In the genomic region with DNA sequence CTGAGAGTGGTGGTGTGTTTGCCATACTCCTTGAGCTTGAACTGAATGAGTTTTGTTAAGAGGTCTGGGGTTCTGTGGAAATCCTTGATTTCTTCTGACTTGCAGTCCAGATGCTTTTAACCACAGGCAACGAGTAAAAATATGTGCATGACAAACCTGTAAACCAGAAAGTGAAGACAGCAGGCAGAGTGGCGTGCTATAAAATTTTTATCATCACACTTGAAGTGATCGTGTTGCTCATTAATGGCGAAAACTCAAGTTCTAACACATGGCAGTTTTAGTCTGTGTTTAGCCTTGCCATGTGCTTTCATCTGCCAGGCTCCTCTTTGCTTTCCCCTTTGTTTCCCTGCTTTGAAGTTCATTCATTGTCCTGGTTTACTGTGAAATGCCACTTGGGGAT, we compare ENCODE assay signal across 21 cellular contexts. TPM values are rescaled to one million over a fixed set of nuclear protein-coding genes. Genes with fewer than 3 reads are reported as not detected.
DNase-seq lines count a peak whose midpoint lies in the region; ATAC-seq and TF ChIP-seq lines count a peak whose summit lies in the region.
"Had no signal": no experiment of that assay in that cellular context is flagged by ENCODE, and none has a peak within 500 bp of the region (broad histone marks: within the 10 kb centered on the region; RNA-seq: fewer than 3 reads in every experiment).

No MANE protein-coding gene starts in this region.

- ATAC-seq in right cardiac atrium (peak; percentile 36 to 51), GM18502 (IDR thresholded peaks at IDR 0.05; ENCODE audit: poor library complexity, unreplicated experiment) (no peak), HG02840 (IDR thresholded peaks at IDR 0.05; ENCODE audit: low FRiP score, unreplicated experiment) (no peak), GM21423 (IDR thresholded peaks at IDR 0.05; ENCODE audit: unreplicated experiment) (no peak)
- no peak for ATAC-seq in stimulated activated naive CD8-positive, alpha-beta T cell treated with anti-CD3 and anti-CD28 coated beads, Interleukin-15, Interleukin-2, amounts not matched to agents 100 U/mL and 50 U/mL, for 24 hours
- ATAC-seq: activated CD4-positive, CD25-positive, alpha-beta regulatory T cell treated with anti-CD3 and anti-CD28 coated beads, Interleukin-2, amount 50 U/mL, for 24 hours; left lobe of liver; mucosa of descending colon had no signal

- H3K4me3 Mint-ChIP-seq in HFFc6, result no peak overlapping the region; the same call in 1 of the 2 replicates
- H3K4me3 Mint-ChIP-seq: activated naive CD4-positive, alpha-beta T cell treated with anti-CD3 and anti-CD28 coated beads, Interleukin-2, amount 10 ng/mL, durations not matched to agents 7 days and 5 days; IgD-negative memory B cell had no signal

- H3K27ac ChIP-seq in right cardiac atrium (ENCODE audit: low read length) (no peak overlapping the region), right atrium auricular region (peak overlapping the region in 1 of 2 donors; percentile 44)

- WGBS in right cardiac atrium, result 46% methylated on average over 4 of the region's 4 CpGs

- peaks cover 15% of the 10 kb centered on the region for H3K4me1 Mint-ChIP-seq in HFFc6 (ENCODE audit: low read depth)
- H3K4me1 Mint-ChIP-seq: activated naive CD4-positive, alpha-beta T cell treated with anti-CD3 and anti-CD28 coated beads, Interleukin-2, amount 10 ng/mL, durations not matched to agents 7 days and 5 days; IgD-negative memory B cell had no signal

- H3K9me3 ChIP-seq in right cardiac atrium (ENCODE audit: control insufficient read depth, low read length) (no peaks in the 10 kb centered on the region), right atrium auricular region (no peaks in the 10 kb centered on the region)
- H3K9me3 ChIP-seq: mucosa of descending colon had no signal

- H3K36me3 Mint-ChIP-seq in HFFc6 (ENCODE audit: low read depth), result no peaks in the 10 kb centered on the region
- H3K36me3 Mint-ChIP-seq: activated naive CD4-positive, alpha-beta T cell treated with anti-CD3 and anti-CD28 coated beads, Interleukin-2, amount 10 ng/mL, durations not matched to agents 7 days and 5 days had no signal

- H3K27ac Mint-ChIP-seq in HFFc6, result no peak overlapping the region
- H3K27ac Mint-ChIP-seq: activated naive CD4-positive, alpha-beta T cell treated with anti-CD3 and anti-CD28 coated beads, Interleukin-2, amount 10 ng/mL, durations not matched to agents 7 days and 5 days; IgD-negative memory B cell had no signal

- intact Hi-C loops in right cardiac atrium (cut with DNase I), result no loop called here

- H3K36me3 ChIP-seq in right atrium auricular region, result no peaks in the 10 kb centered on the region

- H3K4me1 ChIP-seq in right cardiac atrium (ENCODE audit: control insufficient read depth, insufficient read depth, low read length) (peaks cover 2% of the 10 kb centered on the region), right atrium auricular region (no peaks in the 10 kb centered on the region)

- no peak for TF ChIP-seq CTCF in right atrium auricular region (IDR thresholded peaks at IDR 0.05)
- TF ChIP-seq CTCF in HFFc6 (IDR thresholded peaks at IDR 0.05), result no peak

- H3K27me3 ChIP-seq in right cardiac atrium (ENCODE audit: control insufficient read depth, insufficient read depth), result no peaks in the 10 kb centered on the region
- H3K27me3 ChIP-seq in right atrium auricular region, result no peaks in the 10 kb centered on the region

- H3K27me3 Mint-ChIP-seq in HFFc6 (ENCODE audit: insufficient read depth), result no peaks in the 10 kb centered on the region

- H3K4me3 ChIP-seq in right cardiac atrium (ENCODE audit: low read length) (no peak overlapping the region), right atrium auricular region (no peak overlapping the region)
- H3K4me3 ChIP-seq: mucosa of descending colon had no signal

- DNase-seq in right cardiac atrium (no peak), right atrium auricular region (ENCODE audit: low spot score) (no peak), HFFc6 (peak; percentile 8), amniotic epithelial cell (ENCODE audit: low read depth) (peak; percentile 54)
- no peak for DNase-seq in stimulated activated naive CD8-positive, alpha-beta T cell treated with anti-CD3 and anti-CD28 coated beads, Interleukin-15, Interleukin-2, amounts not matched to agents 100 U/mL and 50 U/mL, for 24 hours
- DNase-seq: activated CD8-positive, alpha-beta memory T cell treated with anti-CD3 and anti-CD28 coated beads for 24 hours; activated naive CD4-positive, alpha-beta T cell treated with anti-CD3 and anti-CD28 coated beads, Interleukin-2, amount 10 ng/mL, durations not matched to agents 7 days and 5 days; activated T-cell treated with anti-CD3 and anti-CD28 coated beads, Interleukin-2, amount 50 U/mL, for 48 hours; COR-L47; effector memory CD4-positive, alpha-beta T cell; glutamatergic neuron; MM.1S; mucosa of descending colon; NK-92 treated with Interleukin-12 subunit alpha and Interleukin-12 subunit beta, amount 100 ng/mL, for 24 hours; T1000 had no signal

- no peaks in the 10 kb centered on the region for H3K9me3 Mint-ChIP-seq in HFFc6
- H3K9me3 Mint-ChIP-seq: activated naive CD4-positive, alpha-beta T cell treated with anti-CD3 and anti-CD28 coated beads, Interleukin-2, amount 10 ng/mL, durations not matched to agents 7 days and 5 days had no signal

RNA-seq across cellular contexts. Expression of a gene that starts 28.0 kb away (rescaled TPM):
- total RNA-seq in right cardiac atrium, result 100 to 1,000 TPM; 118 to 187 (median 148) TPM
- polyA plus RNA-seq in right cardiac atrium, result 57.9 TPM
- 100 to 1,000 TPM; 191 to 286 TPM for total RNA-seq in right atrium auricular region
- 100 to 1,000 TPM; 468 to 851 (median 784) TPM for total RNA-seq in HFFc6 (2021; fragmentation: NEBNext Ultra II Directional; extraction: Animal tissue kit (Norgen Biotek cat#: 25700))

RNA-seq across cellular contexts. Expression of a gene that starts 60.0 kb away (rescaled TPM):
- 1 to 10 TPM; 1.2 to 2.3 (median 1.8) TPM for total RNA-seq in right cardiac atrium
- polyA plus RNA-seq in right cardiac atrium, result 1.5 TPM
- total RNA-seq in right atrium auricular region, result 1 to 10 TPM; 2.9 to 3.3 TPM
- total RNA-seq in HFFc6 (2021; fragmentation: NEBNext Ultra II Directional; extraction: Animal tissue kit (Norgen Biotek cat#: 25700)), result 1 to 10 TPM; 2.2 to 4.4 (median 4.1) TPM

Comparison
In these comparisons a context has a peak if more than half of its experiments do, and no peak if none do; other contexts are left out.
1. ATAC-seq: peak in right cardiac atrium (2 of 2); none in GM18502 (single experiment), HG02840 (single experiment), GM21423 (single experiment) and stimulated activated naive CD8-positive, alpha-beta T cell treated with anti-CD3 and anti-CD28 coated beads, Interleukin-15, Interleukin-2, amounts not matched to agents 100 U/mL and 50 U/mL, for 24 hours (single experiment).
2. DNase-seq: peak in HFFc6 (single experiment) and amniotic epithelial cell (single experiment); none in right cardiac atrium (0 of 3), right atrium auricular region (single experiment) and stimulated activated naive CD8-positive, alpha-beta T cell treated with anti-CD3 and anti-CD28 coated beads, Interleukin-15, Interleukin-2, amounts not matched to agents 100 U/mL and 50 U/mL, for 24 hours (single experiment).